ENCODE assay signal across 25 cellular contexts in the genomic region with DNA sequence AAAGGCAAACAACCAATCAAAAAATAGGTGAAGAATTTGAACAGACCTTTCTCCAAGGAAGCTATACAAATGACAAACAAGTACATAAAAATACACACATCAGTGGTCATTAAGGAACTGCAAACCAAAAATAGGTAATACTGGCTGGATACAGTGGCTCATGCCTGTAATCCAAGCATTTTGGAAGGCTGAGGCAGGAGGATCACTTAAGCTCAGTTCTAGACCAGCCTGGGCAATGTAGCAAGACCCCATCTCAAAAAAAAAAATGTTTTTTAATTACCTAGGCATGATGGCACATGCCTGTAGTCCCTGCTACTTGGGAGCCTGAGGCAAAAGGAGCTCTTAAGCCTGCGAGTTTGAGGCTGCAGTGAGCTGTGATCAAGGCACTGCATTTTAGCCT.
"Had no signal": no experiment of that assay in that cellular context is flagged by ENCODE, and none has a peak within 500 bp of the region (broad histone marks: within the 10 kb centered on the region; RNA-seq: fewer than 3 reads in every experiment).

No MANE protein-coding gene starts in this region.

- H3K4me1 ChIP-seq: gastroesophageal sphincter, lower lobe of right lung had no signal

- H2AFZ ChIP-seq: hepatocyte had no signal

- H3K9me3 ChIP-seq: esophagus muscularis mucosa, heart left ventricle, left ventricle myocardium inferior, lower lobe of right lung had no signal

- H3K4me3 ChIP-seq: coronary artery, dorsolateral prefrontal cortex, esophagus muscularis mucosa, gastroesophageal sphincter, heart left ventricle, hepatocyte, left ventricle myocardium inferior, lower lobe of right lung had no signal

- H3K36me3 ChIP-seq: heart left ventricle, left ventricle myocardium inferior, lower lobe of right lung had no signal

- H3K27me3 ChIP-seq: esophagus muscularis mucosa, foreskin keratinocyte, gastroesophageal sphincter, heart left ventricle, hepatocyte had no signal

- FAIRE-seq: endothelial cell of umbilical vein, frontal cortex, kidney had no signal

- H3K27ac ChIP-seq: coronary artery, dorsolateral prefrontal cortex, esophagus muscularis mucosa, foreskin keratinocyte, gastroesophageal sphincter, heart left ventricle, hepatocyte, left ventricle myocardium inferior, lower lobe of right lung had no signal

- DNase-seq: dermis blood vessel endothelial cell; dorsolateral prefrontal cortex; effector CD4-positive, alpha-beta T cell; effector memory CD4-positive, alpha-beta T cell; foreskin keratinocyte; heart left ventricle; hypothalamus; immature natural killer cell; islet precursor cell; kidney; kidney glomerular epithelial cell; left colon; left ventricle myocardium inferior; lower lobe of right lung; mesendoderm; midbrain; naive thymus-derived CD4-positive, alpha-beta T cell; natural killer cell had no signal

- ATAC-seq: foreskin keratinocyte; gastroesophageal sphincter; heart left ventricle; left colon; left lobe of liver; lower lobe of right lung; naive thymus-derived CD4-positive, alpha-beta T cell; natural killer cell had no signal

- H3K4me2 ChIP-seq: hepatocyte had no signal

- H3K79me2 ChIP-seq: hepatocyte had no signal
